15 cellular contexts compared by ENCODE assay signal in genomic region chr3:30333143-30333542, GRCh38.
"Had no signal": no experiment of that assay in that cellular context is flagged by ENCODE, and none has a peak within 500 bp of the region (broad histone marks: within the 10 kb centered on the region; RNA-seq: fewer than 3 reads in every experiment).

No MANE protein-coding gene starts in this region.

- DNase-seq: activated CD4-positive, alpha-beta T cell treated with anti-CD3 and anti-CD28 coated beads, Interleukin-2, amount 10 ng/mL, durations not matched to agents 7 days and 5 days; activated naive CD4-positive, alpha-beta T cell treated with anti-CD3 and anti-CD28 coated beads, Interleukin-2, amount 50 U/mL, for 16 hours; aorta; foreskin keratinocyte; immature natural killer cell; left cardiac atrium; sigmoid colon; stimulated activated naive CD4-positive, alpha-beta T cell; T-helper 17 cell had no signal

- H3K9me3 Mint-ChIP-seq: activated T-helper 2 cell treated with anti-CD3 and anti-CD28 coated beads, Interferon-gamma antibody, Interleukin-2, Interleukin-4, amounts not matched to agents 10 μg/mL and 5 μg/mL and 100 μg/mL, durations not matched to agents 14 hours and 24 hours and 36 hours had no signal

- H3K27ac Mint-ChIP-seq: activated T-helper 2 cell treated with anti-CD3 and anti-CD28 coated beads, Interferon-gamma antibody, Interleukin-2, Interleukin-4, amounts not matched to agents 10 μg/mL and 5 μg/mL and 100 μg/mL, durations not matched to agents 14 hours and 24 hours and 36 hours; immature natural killer cell; natural killer cell treated with Interleukin-12 subunit alpha and Interleukin-12 subunit beta and Interleukin-15 and Interleukin-18, amount 100 ng/mL, for 72 hours; T-helper 17 cell; WTC11 had no signal

- H3K27me3 ChIP-seq: foreskin keratinocyte, sigmoid colon, upper lobe of left lung had no signal

- FAIRE-seq: colon had no signal

- H3K36me3 ChIP-seq: sigmoid colon, upper lobe of left lung had no signal

- ATAC-seq: left cardiac atrium, T-helper 17 cell had no signal

- H3K27me3 Mint-ChIP-seq: activated CD4-positive, alpha-beta T cell treated with anti-CD3 and anti-CD28 coated beads, Interleukin-2, amount 10 ng/mL, durations not matched to agents 7 days and 5 days; T-helper 17 cell had no signal

- H3K27ac ChIP-seq: foreskin keratinocyte, sigmoid colon, upper lobe of left lung had no signal

- H3K4me3 Mint-ChIP-seq: activated CD4-positive, alpha-beta T cell treated with anti-CD3 and anti-CD28 coated beads, Interleukin-2, amount 10 ng/mL, durations not matched to agents 7 days and 5 days; natural killer cell treated with Interleukin-12 subunit alpha and Interleukin-12 subunit beta and Interleukin-15 and Interleukin-18, amount 100 ng/mL, for 72 hours; T-helper 17 cell; WTC11 had no signal

- H3K4me1 Mint-ChIP-seq: T-helper 17 cell had no signal

- H3K4me3 ChIP-seq: lung, sigmoid colon, upper lobe of left lung had no signal

- H3K9me3 ChIP-seq: sigmoid colon, upper lobe of left lung had no signal

- H3K4me1 ChIP-seq: sigmoid colon had no signal
